Comparison of ENCODE assay signal across 7 cellular contexts in genomic region chrX:65595460-65595876, GRCh38.
DNase-seq lines count a peak whose midpoint lies in the region; ATAC-seq and TF ChIP-seq lines count a peak whose summit lies in the region.

No MANE protein-coding gene starts in this region.

- DNase-seq in GM13977 (ENCODE audit: low spot score) (peak; percentile 79), NCI-H1694 treated with DMSO at 0.1 percent for 48 hours (lab: John Stamatoyannopoulos, UW) (peak; percentile 78), T1000 (lab: John Stamatoyannopoulos, UW) (peak; percentile 75), astrocyte of the hippocampus (ENCODE audit: low read depth, low spot score) (peak; percentile 93), hippocampal formation (lab: John Stamatoyannopoulos, UW) (peak; percentile 63), gastrocnemius medialis (peak; percentile 64 to 84)

- intact Hi-C loops in gastrocnemius medialis (cut with DNase I; ENCODE audit: low total_unique reads), result loop anchor here (1.0 to 5.0 kb wide), 3 partner anchors 73 to 391 kb away; no protein-coding TSS in a partner anchor

- H3K27me3 ChIP-seq in gastrocnemius medialis, result no peaks in the 10 kb centered on the region

- H3K4me3 ChIP-seq in gastrocnemius medialis, result no peak overlapping the region

- peaks cover 6 to 7% of the 10 kb centered on the region in 2 donors for H3K4me1 ChIP-seq in gastrocnemius medialis

- in situ Hi-C loops in GM13977 (cut with MboI; ENCODE audit: low pct_unique_long_range_greater_than_20kb, low sequenced_read_pairs, unreplicated experiment) (loop anchor here (10.0 to 25.0 kb wide), 3 partner anchors 119 to 1142 kb away; no protein-coding TSS in a partner anchor), gastrocnemius medialis (cut with MboI; ENCODE audit: low sequenced_read_pairs in 4 of 4) (loop anchor here (10.0 to 25.0 kb wide), 5 partner anchors 59 to 1142 kb away; no protein-coding TSS in a partner anchor)

- ATAC-seq in HG02884 (IDR thresholded peaks at IDR 0.05; ENCODE audit: unreplicated experiment), result peak; percentile 58
- ATAC-seq in gastrocnemius medialis, result peak; percentile 93 to 95

- no peak for TF ChIP-seq POLR2A in gastrocnemius medialis (IDR thresholded peaks at IDR 0.05)

- peak; percentile 98 for TF ChIP-seq CTCF in GM13977 (IDR thresholded peaks at IDR 0.05; ENCODE audit: extremely low read depth, insufficient read depth, missing control alignments)
- TF ChIP-seq CTCF in gastrocnemius medialis (IDR thresholded peaks at IDR 0.05 in 4 of 5, conservative IDR thresholded peaks at IDR 0.05 in 1 of 5), result peak; percentile 90 to 96 (median 92)

- no peaks in the 10 kb centered on the region for H3K9me3 ChIP-seq in gastrocnemius medialis

- peak overlapping the region; percentile 63 to 77 (median 68) for H3K27ac ChIP-seq in gastrocnemius medialis

- H3K36me3 ChIP-seq in gastrocnemius medialis, result no peaks in the 10 kb centered on the region
